12 cellular contexts compared by ENCODE assay signal in genomic region chr9:20331095-20331685, GRCh38.
DNase-seq lines count a peak whose midpoint lies in the region; ATAC-seq and TF ChIP-seq lines count a peak whose summit lies in the region.
"Had no signal": no experiment of that assay in that cellular context is flagged by ENCODE, and none has a peak within 500 bp of the region (broad histone marks: within the 10 kb centered on the region; RNA-seq: fewer than 3 reads in every experiment).

No MANE protein-coding gene starts in this region.

- H3K27me3 Mint-ChIP-seq in activated naive CD8-positive, alpha-beta T cell treated with anti-CD3 and anti-CD28 coated beads, Interleukin-2, amount 50 U/mL, for 24 hours: no peaks in the 10 kb centered on the region

- no peak overlapping the region for H3K4me3 ChIP-seq in ascending aorta

- TF ChIP-seq CTCF in ascending aorta (IDR thresholded peaks at IDR 0.05): no peak

- no peak overlapping the region for H3K27ac ChIP-seq in ascending aorta
- H3K27ac ChIP-seq: 22Rv1 had no signal

- DNase-seq in activated CD4-positive, CD25-positive, alpha-beta regulatory T cell treated with anti-CD3 and anti-CD28 coated beads, Interleukin-2, amount 50 U/mL, for 72 hours: no peak
- no peak for DNase-seq in activated naive CD8-positive, alpha-beta T cell treated with anti-CD3 and anti-CD28 coated beads, Interleukin-2, amount 50 U/mL, for 24 hours
- DNase-seq in NCI-H82 treated with DMSO at 0.1 percent for 48 hours (lab: John Stamatoyannopoulos, UW; ENCODE audit: unreplicated experiment) (no peak), ascending aorta (ENCODE audit: low spot score in 2 of 2) (no peak), NCI-H2171 (lab: John Stamatoyannopoulos, UW) (no peak)
- DNase-seq: activated CD8-positive, alpha-beta memory T cell treated with anti-CD3 and anti-CD28 coated beads, Interleukin-2, amount 50 U/mL, for 4 hours; central memory CD4-positive, alpha-beta T cell; NCI-H1417 had no signal

- no peaks in the 10 kb centered on the region for H3K36me3 ChIP-seq in ascending aorta

- no peaks in the 10 kb centered on the region for H3K9me3 ChIP-seq in ascending aorta

- H3K27ac Mint-ChIP-seq in activated naive CD8-positive, alpha-beta T cell treated with anti-CD3 and anti-CD28 coated beads, Interleukin-2, amount 50 U/mL, for 24 hours: no peak overlapping the region

- peaks cover 9% of the 10 kb centered on the region for H3K9me3 Mint-ChIP-seq in activated naive CD8-positive, alpha-beta T cell treated with anti-CD3 and anti-CD28 coated beads, Interleukin-2, amount 50 U/mL, for 24 hours

- H3K4me3 Mint-ChIP-seq in activated naive CD8-positive, alpha-beta T cell treated with anti-CD3 and anti-CD28 coated beads, Interleukin-2, amount 50 U/mL, for 24 hours: no peak overlapping the region

- peaks cover 28% of the 10 kb centered on the region for H3K4me1 Mint-ChIP-seq in activated naive CD8-positive, alpha-beta T cell treated with anti-CD3 and anti-CD28 coated beads, Interleukin-2, amount 50 U/mL, for 24 hours

- no peaks in the 10 kb centered on the region for H3K4me1 ChIP-seq in ascending aorta

- ATAC-seq in activated CD4-positive, CD25-positive, alpha-beta regulatory T cell treated with anti-CD3 and anti-CD28 coated beads, Interleukin-2, amount 50 U/mL, for 24 hours: peak; percentile 44 to 86
- ATAC-seq in GM21447 (IDR thresholded peaks at IDR 0.05; ENCODE audit: unreplicated experiment) (peak; percentile 79), HG03108 (IDR thresholded peaks at IDR 0.05; ENCODE audit: unreplicated experiment) (peak; percentile 82)
- ATAC-seq in activated naive CD8-positive, alpha-beta T cell treated with anti-CD3 and anti-CD28 coated beads, Interleukin-2, amount 50 U/mL, for 24 hours: peak; percentile 63

- intact Hi-C loops in ascending aorta (cut with DNase I): no loop called here

- no peaks in the 10 kb centered on the region for H3K36me3 Mint-ChIP-seq in activated naive CD8-positive, alpha-beta T cell treated with anti-CD3 and anti-CD28 coated beads, Interleukin-2, amount 50 U/mL, for 24 hours (ENCODE audit: low read depth)

- H3K27me3 ChIP-seq in ascending aorta: no peaks in the 10 kb centered on the region
